8 cellular contexts compared by ENCODE assay signal in the genomic region with DNA sequence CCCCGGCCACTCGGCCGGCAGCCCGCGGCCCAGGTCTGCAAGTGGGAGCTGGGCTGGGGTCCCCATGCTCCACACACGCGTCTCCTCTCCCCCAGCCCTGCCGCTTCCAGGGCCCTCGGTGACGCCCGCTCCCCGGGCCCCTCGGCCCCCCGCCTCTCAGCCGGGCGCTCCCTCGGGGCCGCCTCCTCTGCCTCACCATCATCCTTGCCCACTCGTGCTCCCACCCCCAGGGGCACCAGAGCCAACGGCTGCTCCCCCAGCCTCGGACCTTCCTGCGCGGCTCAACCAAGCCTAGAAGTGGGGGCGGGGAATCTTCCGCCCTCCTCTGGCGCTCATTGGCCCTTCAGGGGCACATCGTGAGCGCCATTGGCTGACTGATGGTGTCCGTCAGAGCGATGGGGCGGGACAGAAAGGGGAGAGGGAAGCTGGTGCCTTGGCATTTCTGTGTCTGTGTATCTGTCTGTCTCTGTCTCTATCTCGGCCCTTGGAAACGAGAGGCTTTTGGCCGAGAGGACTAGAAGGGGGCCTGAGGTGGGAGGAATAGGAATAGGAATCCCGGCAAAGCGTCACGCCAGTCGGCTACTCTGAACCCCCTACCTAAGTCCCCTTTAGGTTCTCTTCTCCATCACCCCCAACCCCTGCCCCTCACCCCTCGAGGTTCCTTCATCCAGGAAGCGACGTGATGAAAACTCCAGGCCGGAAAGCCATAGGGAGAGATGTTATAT.
DNase-seq lines count a peak whose midpoint lies in the region; ATAC-seq and TF ChIP-seq lines count a peak whose summit lies in the region.

No MANE protein-coding gene starts in this region.

- ATAC-seq in HG02852 (IDR thresholded peaks at IDR 0.05; ENCODE audit: unreplicated experiment) (peak; percentile 97), left cardiac atrium (peak; percentile 100), upper lobe of right lung (peak; percentile 100)

- peak overlapping the region; percentile 79 for H3K27ac ChIP-seq in upper lobe of right lung

- H3K4me3 ChIP-seq in upper lobe of right lung: peak overlapping the region; percentile 93

- in situ Hi-C loops in GM13976 (cut with MboI; ENCODE audit: low sequenced_read_pairs, unreplicated experiment): no loop called here

- no peak for TF ChIP-seq CTCF in GM13976 (IDR thresholded peaks at IDR 0.05; ENCODE audit: borderline replicate concordance, control extremely low read depth, extremely low read depth, insufficient read depth, missing control alignments)
- peak; percentile 17 for TF ChIP-seq CTCF in upper lobe of right lung (IDR thresholded peaks at IDR 0.05)

- H3K27me3 ChIP-seq in upper lobe of right lung: no peaks in the 10 kb centered on the region

- intact Hi-C loops in left cardiac atrium (cut with DNase I): no loop called here
- intact Hi-C loops in posterior vena cava (cut with DNase I): no loop called here
- intact Hi-C loops in upper lobe of right lung (cut with DNase I): no loop called here

- DNase-seq in GM13976 (ENCODE audit: low spot score) (peak; percentile 81), NCI-H1436 treated with DMSO at 0.1 percent for 48 hours (lab: John Stamatoyannopoulos, UW) (peak; percentile 76), T follicular helper cell (ENCODE audit: low read depth) (peak; percentile 84), amniotic epithelial cell (ENCODE audit: low read depth) (peak; percentile 85), left cardiac atrium (peak; percentile 94), posterior vena cava (ENCODE audit: low spot score) (peak; percentile 97), upper lobe of right lung (peak; percentile 95)

- H3K36me3 ChIP-seq in upper lobe of right lung: no peaks in the 10 kb centered on the region

- H3K4me1 ChIP-seq in upper lobe of right lung: peaks cover 17% of the 10 kb centered on the region

- H3K9me3 ChIP-seq in upper lobe of right lung: no peaks in the 10 kb centered on the region

Comparison
In these comparisons a context has a peak if more than half of its experiments do, and no peak if none do; other contexts are left out.
1. Peak in every context shown above with its lines: DNase-seq, ATAC-seq, H3K4me3 ChIP-seq and H3K27ac ChIP-seq.